23 cellular contexts compared by ENCODE assay signal in genomic region chr2:58866527-58866926, GRCh38.
"Had no signal": no experiment of that assay in that cellular context is flagged by ENCODE, and none has a peak within 500 bp of the region (broad histone marks: within the 10 kb centered on the region; RNA-seq: fewer than 3 reads in every experiment).

No MANE protein-coding gene starts in this region.

- ATAC-seq: activated CD8-positive, alpha-beta memory T cell treated with anti-CD3 and anti-CD28 coated beads, Interleukin-2, amount 10 ng/mL, durations not matched to agents 7 days and 5 days; activated CD8-positive, alpha-beta T cell treated with anti-CD3 and anti-CD28 coated beads, Interleukin-2, amount 10 ng/mL, durations not matched to agents 7 days and 5 days; esophagus mucosa; T-helper 17 cell had no signal

- H3K9me3 Mint-ChIP-seq: activated CD4-positive, alpha-beta memory T cell treated with anti-CD3 and anti-CD28 coated beads for 36 hours; activated naive CD4-positive, alpha-beta T cell treated with anti-CD3 and anti-CD28 coated beads, Interleukin-2, amount 10 ng/mL, durations not matched to agents 7 days and 5 days; activated naive CD8-positive, alpha-beta T cell treated with anti-CD3 and anti-CD28 coated beads, Interleukin-2, amount 10 ng/mL, durations not matched to agents 7 days and 5 days; activated T-helper 1 cell treated with anti-CD3 and anti-CD28 coated beads, Interleukin-12 subunit alpha, Interleukin-12 subunit beta, Interleukin-2, Interleukin-4 antibody, amounts not matched to agents 30 ng/mL and 10 ng/mL and 1 ng/mL, durations not matched to agents 14 hours and 24 hours and 36 hours had no signal

- H3K27me3 Mint-ChIP-seq: activated CD4-positive, alpha-beta memory T cell treated with anti-CD3 and anti-CD28 coated beads for 36 hours; activated CD8-positive, alpha-beta memory T cell treated with anti-CD3 and anti-CD28 coated beads, Interleukin-2, amount 10 ng/mL, durations not matched to agents 7 days and 5 days; activated naive CD4-positive, alpha-beta T cell treated with anti-CD3 and anti-CD28 coated beads, Interleukin-2, amount 10 ng/mL, durations not matched to agents 7 days and 5 days; activated naive CD8-positive, alpha-beta T cell treated with anti-CD3 and anti-CD28 coated beads, Interleukin-2, amount 10 ng/mL, durations not matched to agents 7 days and 5 days; brain; T-helper 17 cell had no signal

- H3K4me3 Mint-ChIP-seq: activated CD4-positive, alpha-beta memory T cell treated with anti-CD3 and anti-CD28 coated beads for 36 hours; activated CD8-positive, alpha-beta memory T cell treated with anti-CD3 and anti-CD28 coated beads, Interleukin-2, amount 10 ng/mL, durations not matched to agents 7 days and 5 days; activated CD8-positive, alpha-beta T cell treated with anti-CD3 and anti-CD28 coated beads, Interleukin-2, amount 10 ng/mL, durations not matched to agents 7 days and 5 days; activated naive CD4-positive, alpha-beta T cell treated with anti-CD3 and anti-CD28 coated beads, Interleukin-2, amount 10 ng/mL, durations not matched to agents 7 days and 5 days; activated naive CD8-positive, alpha-beta T cell treated with anti-CD3 and anti-CD28 coated beads, Interleukin-2, amount 10 ng/mL, durations not matched to agents 7 days and 5 days; activated T-helper 1 cell treated with anti-CD3 and anti-CD28 coated beads, Interleukin-12 subunit alpha, Interleukin-12 subunit beta, Interleukin-2, Interleukin-4 antibody, amounts not matched to agents 30 ng/mL and 10 ng/mL and 1 ng/mL, durations not matched to agents 14 hours and 24 hours and 36 hours; brain; T-helper 17 cell had no signal

- H3K9me3 ChIP-seq: ascending aorta, breast epithelium, colonic mucosa had no signal

- H3K27ac ChIP-seq: ascending aorta, breast epithelium, cardiac muscle cell, colonic mucosa had no signal

- H3K27ac Mint-ChIP-seq: activated CD4-positive, alpha-beta memory T cell treated with anti-CD3 and anti-CD28 coated beads for 36 hours; activated CD8-positive, alpha-beta memory T cell treated with anti-CD3 and anti-CD28 coated beads, Interleukin-2, amount 10 ng/mL, durations not matched to agents 7 days and 5 days; activated CD8-positive, alpha-beta T cell treated with anti-CD3 and anti-CD28 coated beads, Interleukin-2, amount 10 ng/mL, durations not matched to agents 7 days and 5 days; activated naive CD4-positive, alpha-beta T cell treated with anti-CD3 and anti-CD28 coated beads, Interleukin-2, amount 10 ng/mL, durations not matched to agents 7 days and 5 days; activated naive CD8-positive, alpha-beta T cell treated with anti-CD3 and anti-CD28 coated beads, Interleukin-2, amount 10 ng/mL, durations not matched to agents 7 days and 5 days; activated T-helper 1 cell treated with anti-CD3 and anti-CD28 coated beads, Interleukin-12 subunit alpha, Interleukin-12 subunit beta, Interleukin-2, Interleukin-4 antibody, amounts not matched to agents 30 ng/mL and 10 ng/mL and 1 ng/mL, durations not matched to agents 14 hours and 24 hours and 36 hours; T-helper 17 cell had no signal

- H3K36me3 ChIP-seq: ascending aorta, breast epithelium, cardiac muscle cell, colonic mucosa had no signal

- H3K4me1 Mint-ChIP-seq: activated CD8-positive, alpha-beta memory T cell treated with anti-CD3 and anti-CD28 coated beads, Interleukin-2, amount 10 ng/mL, durations not matched to agents 7 days and 5 days; T-helper 17 cell had no signal

- H3K4me3 ChIP-seq: ascending aorta, breast epithelium, cardiac muscle cell, colonic mucosa had no signal

- DNase-seq: activated CD4-positive, alpha-beta T cell treated with anti-CD3 and anti-CD28 coated beads, Interleukin-2, amount 50 U/mL, for 1 hour; activated CD8-positive, alpha-beta memory T cell treated with anti-CD3 and anti-CD28 coated beads, Interleukin-2, amount 10 ng/mL, durations not matched to agents 7 days and 5 days; activated CD8-positive, alpha-beta memory T cell treated with anti-CD3 and anti-CD28 coated beads, Interleukin-2, amount 50 U/mL, for 4 hours; activated gamma-delta T cell; activated naive CD4-positive, alpha-beta T cell; activated naive CD4-positive, alpha-beta T cell treated with anti-CD3 and anti-CD28 coated beads, Interleukin-2, amount 10 ng/mL, durations not matched to agents 7 days and 5 days; activated naive CD8-positive, alpha-beta T cell treated with anti-CD3 and anti-CD28 coated beads, Interleukin-2, amount 10 ng/mL, durations not matched to agents 7 days and 5 days; activated T-cell treated with anti-CD3 and anti-CD28 coated beads, Interleukin-2, amount 50 U/mL, for 1 hour; central memory CD4-positive, alpha-beta T cell; cerebellar nuclear complex; colonic mucosa; effector CD8-positive, alpha-beta T cell; head of caudate nucleus; T-helper 17 cell had no signal

- H3K27me3 ChIP-seq: ascending aorta, breast epithelium, cardiac muscle cell, colonic mucosa had no signal

- H3K4me1 ChIP-seq: ascending aorta, breast epithelium, colonic mucosa had no signal

- H3K36me3 Mint-ChIP-seq: activated CD4-positive, alpha-beta memory T cell treated with anti-CD3 and anti-CD28 coated beads for 36 hours; activated CD8-positive, alpha-beta memory T cell treated with anti-CD3 and anti-CD28 coated beads, Interleukin-2, amount 10 ng/mL, durations not matched to agents 7 days and 5 days; activated naive CD4-positive, alpha-beta T cell treated with anti-CD3 and anti-CD28 coated beads, Interleukin-2, amount 10 ng/mL, durations not matched to agents 7 days and 5 days; activated naive CD4-positive, alpha-beta T cell treated with anti-CD3 and anti-CD28 coated beads, Interleukin-2, amount 50 U/mL, for 72 hours; activated naive CD8-positive, alpha-beta T cell treated with anti-CD3 and anti-CD28 coated beads, Interleukin-2, amount 10 ng/mL, durations not matched to agents 7 days and 5 days; brain had no signal
